ENCODE assay signal across 8 cellular contexts in genomic region chr4:153318696-153319320, GRCh38. TPM values are rescaled to one million over a fixed set of nuclear protein-coding genes. Genes with fewer than 3 reads are reported as not detected.
A peak's percentile ranks its signal among the peaks of the same experiment; 100 is the strongest.
DNase-seq lines count a peak whose midpoint lies in the region; ATAC-seq and TF ChIP-seq lines count a peak whose summit lies in the region.

No MANE protein-coding gene starts in this region.

- no peak overlapping the region for H3K9ac ChIP-seq in SU-DHL-6 (ENCODE audit: low read length)
- no peak overlapping the region for H3K9ac ChIP-seq in neural cell (ENCODE audit: low read length)

- TF ChIP-seq POLR2A in erythroblast (IDR thresholded peaks at IDR 0.05; ENCODE audit: low read length) = no peak

- no peak overlapping the region for H3K4me3 ChIP-seq in SU-DHL-6 (ENCODE audit: insufficient read depth, low read length, poor library complexity, severe bottlenecking)
- H3K4me3 ChIP-seq in neural cell (ENCODE audit: low read length) = no peak overlapping the region

- H3K27me3 ChIP-seq in SU-DHL-6 (ENCODE audit: low read length) (no peaks in the 10 kb centered on the region), neural cell (ENCODE audit: insufficient read depth, low read depth, low read length) (no peaks in the 10 kb centered on the region)

- H3K4me2 ChIP-seq in SU-DHL-6 (ENCODE audit: low read depth, low read length, poor library complexity, severe bottlenecking) (no peak overlapping the region), neural cell (ENCODE audit: low read length) (no peak overlapping the region)

- TF ChIP-seq RAD21 in neural cell (conservative IDR thresholded peaks at IDR 0.05) = peak; percentile 67

- ATAC-seq in GM18868 (IDR thresholded peaks at IDR 0.05; ENCODE audit: unreplicated experiment) = peak; percentile 86
- no peak for ATAC-seq in HG03095 (IDR thresholded peaks at IDR 0.05; ENCODE audit: unreplicated experiment)

- peak; percentile 55 for DNase-seq in COR-L47 (lab: John Stamatoyannopoulos, UW)
- DNase-seq in LoVo (ENCODE audit: low spot score) = peak; percentile 44
- DNase-seq in erythroblast (lab: John Stamatoyannopoulos, UW) = peak; percentile 42 to 65
- DNase-seq in cortex of kidney (lab: John Stamatoyannopoulos, UW) = no peak

- TF ChIP-seq EP300 in neural cell (conservative IDR thresholded peaks at IDR 0.05; ENCODE audit: poor library complexity, severe bottlenecking) = no peak

- H3K79me2 ChIP-seq in SU-DHL-6 (ENCODE audit: insufficient read depth, low read length) = no peaks in the 10 kb centered on the region
- peaks cover 32% of the 10 kb centered on the region for H3K79me2 ChIP-seq in neural cell (replicated peaks; ENCODE audit: insufficient read depth, low read length)

- TF ChIP-seq CTCF in SU-DHL-6 (IDR thresholded peaks at IDR 0.05; ENCODE audit: insufficient read depth, low read length, poor library complexity, severe bottlenecking) (peak; percentile 73), neural cell (IDR thresholded peaks at IDR 0.05; ENCODE audit: poor library complexity, severe bottlenecking) (peak; percentile 67)

- no peaks in the 10 kb centered on the region for H4K20me1 ChIP-seq in SU-DHL-6 (ENCODE audit: low read depth, low read length)
- no peaks in the 10 kb centered on the region for H4K20me1 ChIP-seq in neural cell (ENCODE audit: insufficient read depth)

- H3K9me3 ChIP-seq in SU-DHL-6 (ENCODE audit: insufficient read depth, low read length) = no peaks in the 10 kb centered on the region
- H3K9me3 ChIP-seq in neural cell (ENCODE audit: low read length) = no peaks in the 10 kb centered on the region

- no peak overlapping the region for H2AFZ ChIP-seq in SU-DHL-6 (ENCODE audit: low read depth, low read length, severe bottlenecking)
- no peak overlapping the region for H2AFZ ChIP-seq in neural cell (ENCODE audit: low read depth, low read length)

- H3K36me3 ChIP-seq in SU-DHL-6 (ENCODE audit: low read length) = no peaks in the 10 kb centered on the region
- H3K36me3 ChIP-seq in neural cell (ENCODE audit: insufficient read depth, low read length) = peaks cover 12% of the 10 kb centered on the region

- no peak overlapping the region for H3K27ac ChIP-seq in SU-DHL-6 (ENCODE audit: low read depth, low read length)
- H3K27ac ChIP-seq in neural cell (ENCODE audit: low read length) = no peak overlapping the region

- no peaks in the 10 kb centered on the region for H3F3A ChIP-seq in SU-DHL-6 (ENCODE audit: insufficient read depth)
- H3F3A ChIP-seq in neural cell (ENCODE audit: insufficient read depth, low read length, poor library complexity, severe bottlenecking) = no peaks in the 10 kb centered on the region

- H3K9me2 ChIP-seq in SU-DHL-6 (replicated peaks; ENCODE audit: insufficient read depth, low read length) (no peaks in the 10 kb centered on the region), neural cell (ENCODE audit: insufficient read depth, low read length) (no peaks in the 10 kb centered on the region)

TF ChIP-seq in neural cell, 6 proteins besides CTCF, POLR2A, EP300 and RAD21:
- peak; percentile 73 for TF ChIP-seq SMC3 (conservative IDR thresholded peaks at IDR 0.05; ENCODE audit: poor library complexity)
- no peak for TF ChIP-seq EZH2 (IDR thresholded peaks at IDR 0.05; ENCODE audit: borderline replicate concordance, insufficient read depth, low read length, poor library complexity, severe bottlenecking)

RNA-seq across cellular contexts. Expression of gene MND1, which starts 25.7 kb away (rescaled TPM):
- polyA plus RNA-seq in neural cell = 5.6 and 10.6 TPM in 2 replicates
- polyA minus RNA-seq in neural cell = 11.2 and 12.2 TPM in 2 replicates
